Comparison of ENCODE assay signal across 8 cellular contexts in the genomic region with DNA sequence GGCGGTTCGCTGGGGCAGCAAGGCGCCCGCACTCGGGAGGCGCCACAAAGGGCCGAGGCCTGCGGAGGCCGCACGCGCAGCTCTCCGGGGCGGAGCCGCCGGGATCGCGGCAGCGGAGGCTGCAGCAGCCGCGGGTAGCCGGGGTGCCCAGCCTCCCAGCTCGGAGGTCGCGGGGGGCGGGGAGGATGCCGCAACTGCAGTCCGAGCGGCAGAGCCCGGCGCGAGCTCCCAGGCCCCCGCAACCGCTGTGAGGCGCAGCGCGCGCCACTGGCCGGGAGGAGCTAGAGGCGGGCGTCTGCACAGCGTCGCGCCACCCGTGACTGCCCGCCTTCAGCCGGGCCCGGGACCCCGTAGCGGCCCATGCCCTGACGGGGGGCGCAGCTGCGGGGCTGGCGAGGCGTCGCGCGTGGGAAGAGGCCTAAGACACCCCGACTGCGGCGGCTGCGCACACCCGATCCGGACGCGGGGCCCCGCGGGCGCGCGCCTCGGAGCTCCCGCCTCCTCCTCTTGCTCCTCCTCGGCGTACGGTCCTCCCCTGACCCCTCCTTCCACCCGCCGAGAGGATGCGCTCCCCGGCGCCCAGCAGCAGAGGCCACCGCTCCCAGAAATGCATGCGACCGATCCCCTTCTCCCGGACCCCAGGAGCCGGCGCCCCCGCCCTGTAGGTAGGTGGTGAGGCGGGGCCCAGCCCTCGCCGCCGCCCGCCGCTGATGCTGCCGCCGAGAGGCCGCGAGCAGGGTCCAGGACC. TPM values are rescaled to one million over a fixed set of nuclear protein-coding genes. Genes with fewer than 3 reads are reported as not detected.
DNase-seq lines count a peak whose midpoint lies in the region; ATAC-seq and TF ChIP-seq lines count a peak whose summit lies in the region.

A gene with protein sequence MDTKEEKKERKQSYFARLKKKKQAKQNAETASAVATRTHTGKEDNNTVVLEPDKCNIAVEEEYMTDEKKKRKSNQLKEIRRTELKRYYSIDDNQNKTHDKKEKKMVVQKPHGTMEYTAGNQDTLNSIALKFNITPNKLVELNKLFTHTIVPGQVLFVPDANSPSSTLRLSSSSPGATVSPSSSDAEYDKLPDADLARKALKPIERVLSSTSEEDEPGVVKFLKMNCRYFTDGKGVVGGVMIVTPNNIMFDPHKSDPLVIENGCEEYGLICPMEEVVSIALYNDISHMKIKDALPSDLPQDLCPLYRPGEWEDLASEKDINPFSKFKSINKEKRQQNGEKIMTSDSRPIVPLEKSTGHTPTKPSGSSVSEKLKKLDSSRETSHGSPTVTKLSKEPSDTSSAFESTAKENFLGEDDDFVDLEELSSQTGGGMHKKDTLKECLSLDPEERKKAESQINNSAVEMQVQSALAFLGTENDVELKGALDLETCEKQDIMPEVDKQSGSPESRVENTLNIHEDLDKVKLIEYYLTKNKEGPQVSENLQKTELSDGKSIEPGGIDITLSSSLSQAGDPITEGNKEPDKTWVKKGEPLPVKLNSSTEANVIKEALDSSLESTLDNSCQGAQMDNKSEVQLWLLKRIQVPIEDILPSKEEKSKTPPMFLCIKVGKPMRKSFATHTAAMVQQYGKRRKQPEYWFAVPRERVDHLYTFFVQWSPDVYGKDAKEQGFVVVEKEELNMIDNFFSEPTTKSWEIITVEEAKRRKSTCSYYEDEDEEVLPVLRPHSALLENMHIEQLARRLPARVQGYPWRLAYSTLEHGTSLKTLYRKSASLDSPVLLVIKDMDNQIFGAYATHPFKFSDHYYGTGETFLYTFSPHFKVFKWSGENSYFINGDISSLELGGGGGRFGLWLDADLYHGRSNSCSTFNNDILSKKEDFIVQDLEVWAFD (plus strand): TSS at position 558 of the 748 bp plus-strand sequence. CDS start 24,395 bp downstream, outside the sequence.

- H3K4me3 ChIP-seq in AG09309 (ENCODE audit: control insufficient read depth, low read depth, low read length): peak within 1 kb of the TSS; percentile 88
- peak within 1 kb of the TSS; percentile 88 for H3K4me3 ChIP-seq in lower leg skin (ENCODE audit: low read depth, poor library complexity, severe bottlenecking)

- intact Hi-C loops in lower leg skin (cut with DNase I; ENCODE audit: low total_unique reads): no loop called here

- TF ChIP-seq CTCF in AG09309 (IDR thresholded peaks at IDR 0.05; ENCODE audit: control insufficient read depth, insufficient read depth, low read depth, low read length, missing control alignments) (no peak), lower leg skin (IDR thresholded peaks at IDR 0.05) (no peak)

- DNase-seq in AG09309 (ENCODE audit: low read depth): no peak
- peak; percentile 63 for DNase-seq in NCI-H446 treated with DMSO at 0.1 percent for 48 hours (lab: John Stamatoyannopoulos, UW)
- DNase-seq in activated CD4-positive, alpha-beta T cell treated with anti-CD3 and anti-CD28 coated beads, Interleukin-2, amount 50 U/mL, for 24 hours (ENCODE audit: low read depth in 1 of 2, low spot score in 1 of 2): peak; percentile 54 to 73
- DNase-seq in dermis microvascular lymphatic vessel endothelial cell (ENCODE audit: low read depth in 2 of 2): peak in 1 of 2 donors; percentile 80
- DNase-seq in lower leg skin (ENCODE audit: low spot score in 2 of 2): peak; percentile 82 to 96
- DNase-seq in stimulated activated CD4-positive, alpha-beta T cell treated with anti-CD3 and anti-CD28 coated beads, Interleukin-4, amount 100 ng/mL, for 48 hours (ENCODE audit: low read depth in 2 of 2): peak; percentile 56 to 72

- peak in 1 of 2 donors; percentile 77 for TF ChIP-seq POLR2A in lower leg skin (IDR thresholded peaks at IDR 0.05)

- ATAC-seq in GM18867 (IDR thresholded peaks at IDR 0.05; ENCODE audit: unreplicated experiment) (peak; percentile 80), HG03103 (IDR thresholded peaks at IDR 0.05; ENCODE audit: low read depth, unreplicated experiment) (peak; percentile 58)

- WGBS in lower leg skin, 2 donors: 0% methylated on average over 12 to 31 of the region's 97 CpGs

RNA-seq across cellular contexts. Expression of the gene that starts here (rescaled TPM):
- 29.8 and 78.9 TPM in 2 replicates for total RNA-seq in dermis microvascular lymphatic vessel endothelial cell
- total RNA-seq in lower leg skin: 10 to 100 TPM in 3 of 4 donors, 1 to 10 TPM in 1; 6.8 to 14.9 (median 13.3) TPM
